28 cellular contexts compared by ENCODE assay signal in the genomic region with DNA sequence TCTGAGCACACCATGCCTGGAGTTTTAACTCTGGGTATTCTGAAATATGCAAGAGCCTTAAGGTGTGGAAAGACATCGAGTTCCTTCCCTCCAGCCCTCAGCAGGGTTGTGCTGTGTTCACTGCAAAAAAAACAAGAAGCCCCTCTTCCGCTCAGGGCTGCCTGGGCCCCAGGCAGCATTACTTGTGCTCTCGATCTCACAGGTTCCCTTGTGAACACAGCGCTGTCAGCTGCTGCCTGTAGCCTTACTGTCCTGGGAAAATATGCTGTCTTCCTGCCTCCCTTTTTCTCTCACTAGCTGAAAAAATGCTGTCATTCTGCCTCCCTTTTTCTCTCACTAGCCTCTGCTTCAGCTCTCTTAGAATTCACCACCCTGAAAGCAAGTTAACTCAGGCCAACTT. TPM values are rescaled to one million over a fixed set of nuclear protein-coding genes. Genes with fewer than 3 reads are reported as not detected.
"Had no signal": no experiment of that assay in that cellular context is flagged by ENCODE, and none has a peak within 500 bp of the region (broad histone marks: within the 10 kb centered on the region; RNA-seq: fewer than 3 reads in every experiment).

No MANE protein-coding gene starts in this region.

- H3K4me3 Mint-ChIP-seq: activated B cell treated with CpG ODN at 0.5 μM for 24 hours; activated CD4-positive, alpha-beta T cell treated with anti-CD3 and anti-CD28 coated beads, Interleukin-2, amount 10 ng/mL, durations not matched to agents 24 days and 14 days; activated CD8-positive, alpha-beta memory T cell treated with anti-CD3 and anti-CD28 coated beads, Interleukin-2, amount 10 ng/mL, durations not matched to agents 7 days and 5 days; activated naive CD8-positive, alpha-beta T cell treated with anti-CD3 and anti-CD28 coated beads, Interleukin-2, amount 50 U/mL, for 24 hours; activated T-cell treated with anti-CD3 and anti-CD28 coated beads, Interleukin-2, amount 50 U/mL, for 24 hours; activated T-helper 1 cell treated with anti-CD3 and anti-CD28 coated beads, Interleukin-12 subunit alpha, Interleukin-12 subunit beta, Interleukin-2, Interleukin-4 antibody, amounts not matched to agents 30 ng/mL and 10 ng/mL and 1 ng/mL, durations not matched to agents 14 hours and 24 hours and 36 hours; T-helper 17 cell had no signal

- DNase-seq: activated B cell treated with CpG ODN at 0.5 μM for 24 hours; activated CD4-positive, alpha-beta T cell treated with anti-CD3 and anti-CD28 coated beads for 1 hour; activated CD4-positive, alpha-beta T cell treated with anti-CD3 and anti-CD28 coated beads, Interleukin-2, amount 10 ng/mL, durations not matched to agents 24 days and 14 days; activated CD4-positive, alpha-beta T cell treated with anti-CD3 and anti-CD28 coated beads, Interleukin-2, amount 50 U/mL, for 48 hours; activated CD8-positive, alpha-beta memory T cell treated with anti-CD3 and anti-CD28 coated beads, Interleukin-2, amount 10 ng/mL, durations not matched to agents 7 days and 5 days; activated effector memory CD4-positive, alpha-beta T cell treated with Interleukin-2 at 50 U/mL for 16 hours; activated naive CD4-positive, alpha-beta T cell treated with Interleukin-2 at 50 U/mL for 16 hours; activated naive CD8-positive, alpha-beta T cell treated with anti-CD3 and anti-CD28 coated beads, Interleukin-2, amount 50 U/mL, for 24 hours; activated T-cell treated with anti-CD3 and anti-CD28 coated beads, Interleukin-2, amount 50 U/mL, for 24 hours; amniotic stem cell; brain microvascular endothelial cell; Kasumi-1; KBM-7; NCI-H1048; NCI-H2029; NCI-H2107; NCI-H2171 treated with DMSO at 0.1 percent for 48 hours; NCI-H226; NCI-H526; NCI-H82; SIG-M5; T-helper 17 cell; T-helper 9 cell had no signal

- H3K27me3 ChIP-seq: brain microvascular endothelial cell, cardiac muscle cell had no signal

- H3K27me3 Mint-ChIP-seq: activated CD4-positive, alpha-beta T cell treated with anti-CD3 and anti-CD28 coated beads, Interleukin-2, amount 10 ng/mL, durations not matched to agents 24 days and 14 days had no signal

- H3K9me3 Mint-ChIP-seq: activated B cell treated with CpG ODN at 0.5 μM for 24 hours; activated CD4-positive, alpha-beta T cell treated with anti-CD3 and anti-CD28 coated beads, Interleukin-2, amount 10 ng/mL, durations not matched to agents 24 days and 14 days; activated naive CD8-positive, alpha-beta T cell treated with anti-CD3 and anti-CD28 coated beads, Interleukin-2, amount 50 U/mL, for 24 hours; activated T-helper 1 cell treated with anti-CD3 and anti-CD28 coated beads, Interleukin-12 subunit alpha, Interleukin-12 subunit beta, Interleukin-2, Interleukin-4 antibody, amounts not matched to agents 30 ng/mL and 10 ng/mL and 1 ng/mL, durations not matched to agents 14 hours and 24 hours and 36 hours had no signal

- H3K4me3 ChIP-seq: cardiac muscle cell had no signal

- H3K27ac ChIP-seq: brain microvascular endothelial cell, cardiac muscle cell had no signal

- H3K36me3 ChIP-seq: brain microvascular endothelial cell, cardiac muscle cell had no signal

- ATAC-seq: activated CD8-positive, alpha-beta memory T cell treated with anti-CD3 and anti-CD28 coated beads, Interleukin-2, amount 10 ng/mL, durations not matched to agents 7 days and 5 days; activated naive CD4-positive, alpha-beta T cell treated with anti-CD3 and anti-CD28 coated beads, Interleukin-2, amount 50 U/mL, for 72 hours; activated naive CD8-positive, alpha-beta T cell treated with anti-CD3 and anti-CD28 coated beads, Interleukin-2, amount 50 U/mL, for 24 hours; T-helper 17 cell had no signal

- H3K27ac Mint-ChIP-seq: activated B cell treated with CpG ODN at 0.5 μM for 24 hours; activated CD4-positive, alpha-beta T cell treated with anti-CD3 and anti-CD28 coated beads, Interleukin-2, amount 10 ng/mL, durations not matched to agents 24 days and 14 days; activated CD8-positive, alpha-beta memory T cell treated with anti-CD3 and anti-CD28 coated beads, Interleukin-2, amount 10 ng/mL, durations not matched to agents 7 days and 5 days; activated naive CD4-positive, alpha-beta T cell treated with anti-CD3 and anti-CD28 coated beads, Interleukin-2, amount 50 U/mL, for 72 hours; activated naive CD8-positive, alpha-beta T cell treated with anti-CD3 and anti-CD28 coated beads, Interleukin-2, amount 50 U/mL, for 24 hours; activated T-cell treated with anti-CD3 and anti-CD28 coated beads, Interleukin-2, amount 50 U/mL, for 24 hours; activated T-helper 1 cell treated with anti-CD3 and anti-CD28 coated beads, Interleukin-12 subunit alpha, Interleukin-12 subunit beta, Interleukin-2, Interleukin-4 antibody, amounts not matched to agents 30 ng/mL and 10 ng/mL and 1 ng/mL, durations not matched to agents 14 hours and 24 hours and 36 hours; T-helper 17 cell had no signal

- H3K4me1 Mint-ChIP-seq: activated B cell treated with CpG ODN at 0.5 μM for 24 hours; activated CD4-positive, alpha-beta T cell treated with anti-CD3 and anti-CD28 coated beads, Interleukin-2, amount 10 ng/mL, durations not matched to agents 24 days and 14 days; activated CD8-positive, alpha-beta memory T cell treated with anti-CD3 and anti-CD28 coated beads, Interleukin-2, amount 10 ng/mL, durations not matched to agents 7 days and 5 days; activated naive CD8-positive, alpha-beta T cell treated with anti-CD3 and anti-CD28 coated beads, Interleukin-2, amount 50 U/mL, for 24 hours; T-helper 17 cell had no signal

- H3K36me3 Mint-ChIP-seq: activated CD8-positive, alpha-beta memory T cell treated with anti-CD3 and anti-CD28 coated beads, Interleukin-2, amount 10 ng/mL, durations not matched to agents 7 days and 5 days; activated naive CD4-positive, alpha-beta T cell treated with anti-CD3 and anti-CD28 coated beads, Interleukin-2, amount 50 U/mL, for 72 hours had no signal

RNA-seq across cellular contexts. Expression of a gene that starts 15.7 kb away (rescaled TPM):
- total RNA-seq: activated CD4-positive, alpha-beta T cell treated with anti-CD3 and anti-CD28 coated beads, Interleukin-2, amount 10 ng/mL, durations not matched to agents 24 days and 14 days; activated CD8-positive, alpha-beta memory T cell treated with anti-CD3 and anti-CD28 coated beads, Interleukin-2, amount 10 ng/mL, durations not matched to agents 7 days and 5 days; activated naive CD4-positive, alpha-beta T cell treated with anti-CD3 and anti-CD28 coated beads, Interleukin-2, amount 50 U/mL, for 72 hours; NCI-H460; OCI-LY7 had no signal
